12 cellular contexts compared by ENCODE assay signal in genomic region chr4:140078366-140078765, GRCh38.
DNase-seq lines count a peak whose midpoint lies in the region; TF ChIP-seq lines count a peak whose summit lies in the region.
"Had no signal": no experiment of that assay in that cellular context is flagged by ENCODE, and none has a peak within 500 bp of the region (broad histone marks: within the 10 kb centered on the region; RNA-seq: fewer than 3 reads in every experiment).

No MANE protein-coding gene starts in this region.

- intact Hi-C loops in breast epithelium (cut with DNase I; ENCODE audit: low total_unique reads) = no loop called here

- peak; percentile 67 for DNase-seq in COLO829 (ENCODE audit: low spot score)
- peak; percentile 45 for DNase-seq in NCI-H128 (lab: John Stamatoyannopoulos, UW; ENCODE audit: unreplicated experiment)
- DNase-seq in endodermal cell = peak; percentile 86
- no peak for DNase-seq in breast epithelium (ENCODE audit: low spot score in 2 of 2)
- DNase-seq in middle frontal gyrus (ENCODE audit: extremely low spot score, low spot score) = no peak
- DNase-seq in activated gamma-delta T cell treated with Interleukin-2 at 50 U/mL for 16 hours = no peak
- no peak for DNase-seq in stimulated activated CD8-positive, alpha-beta memory T cell treated with anti-CD3 and anti-CD28 coated beads, Interleukin-4, amount 100 ng/mL, for 48 hours
- DNase-seq: activated T-cell treated with anti-CD3 and anti-CD28 coated beads, Interleukin-2, amount 50 U/mL, for 24 hours; COR-L47; mucosa of descending colon; T-cell had no signal

- WGBS in endodermal cell (ENCODE audit: insufficient coverage in 1 of 2, insufficient read length in 1 of 2), 2 experiments = 34 to 36% methylated on average over 2 of the region's 2 CpGs

- H3K36me3 Mint-ChIP-seq in endodermal cell (ENCODE audit: low read depth) (peaks cover 7% of the 10 kb centered on the region), nephron (ENCODE audit: low read depth) (no peaks in the 10 kb centered on the region)
- H3K36me3 Mint-ChIP-seq: T-cell had no signal

- TF ChIP-seq CTCF in endodermal cell (conservative IDR thresholded peaks at IDR 0.05) (no peak), nephron (IDR thresholded peaks at IDR 0.05; ENCODE audit: unreplicated experiment in 3 of 3) (no peak), breast epithelium (IDR thresholded peaks at IDR 0.05) (no peak)

- no peak overlapping the region for H3K9ac ChIP-seq in endodermal cell (ENCODE audit: extremely low read depth, low read length, poor library complexity, severe bottlenecking)

- no peaks in the 10 kb centered on the region for H3K27me3 ChIP-seq in endodermal cell (ENCODE audit: control insufficient read depth, insufficient read depth, low read length, poor library complexity, severe bottlenecking)
- H3K27me3 ChIP-seq in breast epithelium = no peaks in the 10 kb centered on the region

- H3K4me3 ChIP-seq in endodermal cell (ENCODE audit: low read length) (no peak overlapping the region), breast epithelium (no peak overlapping the region)
- H3K4me3 ChIP-seq: mucosa of descending colon had no signal

- H3K36me3 ChIP-seq in endodermal cell (ENCODE audit: control insufficient read depth, insufficient read depth, low read length) (peaks cover 6% of the 10 kb centered on the region), breast epithelium (no peaks in the 10 kb centered on the region)

- TF ChIP-seq POLR2A in breast epithelium (IDR thresholded peaks at IDR 0.05) = no peak

- H3K27me3 Mint-ChIP-seq in endodermal cell (ENCODE audit: insufficient read depth) (no peaks in the 10 kb centered on the region), nephron (ENCODE audit: low read depth) (no peaks in the 10 kb centered on the region)
- H3K27me3 Mint-ChIP-seq: T-cell had no signal

- H3K9me3 ChIP-seq in endodermal cell (ENCODE audit: control insufficient read depth, low read length) = no peaks in the 10 kb centered on the region
- no peaks in the 10 kb centered on the region for H3K9me3 ChIP-seq in breast epithelium
- H3K9me3 ChIP-seq: mucosa of descending colon had no signal

- H3K4me3 Mint-ChIP-seq in endodermal cell (peak overlapping the region; percentile 13), nephron (peak overlapping the region; percentile 31 to 58 (median 34))
- H3K4me3 Mint-ChIP-seq: activated T-cell treated with anti-CD3 and anti-CD28 coated beads, Interleukin-2, amount 50 U/mL, for 24 hours; T-cell had no signal

- H3K27ac ChIP-seq in endodermal cell (ENCODE audit: low read depth, low read length) (peak overlapping the region; percentile 44), breast epithelium (peak overlapping the region in 1 of 2 donors; percentile 17)

- H3K9me3 Mint-ChIP-seq in endodermal cell (no peaks in the 10 kb centered on the region), nephron (no peaks in the 10 kb centered on the region)
- H3K9me3 Mint-ChIP-seq: activated T-cell treated with anti-CD3 and anti-CD28 coated beads, Interleukin-2, amount 50 U/mL, for 24 hours; T-cell had no signal

- H3K4me1 Mint-ChIP-seq in endodermal cell (peaks cover 49% of the 10 kb centered on the region), nephron (peaks cover 42% of the 10 kb centered on the region)

- peak overlapping the region; percentile 89 for H3K27ac Mint-ChIP-seq in endodermal cell
- peak overlapping the region; percentile 88 to 95 (median 91) for H3K27ac Mint-ChIP-seq in nephron
- H3K27ac Mint-ChIP-seq: activated T-cell treated with anti-CD3 and anti-CD28 coated beads, Interleukin-2, amount 50 U/mL, for 24 hours; T-cell had no signal

- H3K4me1 ChIP-seq in endodermal cell (ENCODE audit: control insufficient read depth, insufficient read depth, low read length) (peaks cover 9% of the 10 kb centered on the region), breast epithelium (no peaks in the 10 kb centered on the region)

Comparison
In these comparisons a context has a peak if more than half of its experiments do, and no peak if none do; other contexts are left out.
1. DNase-seq: peak in COLO829 (single experiment), NCI-H128 (single experiment) and endodermal cell (single experiment); none in breast epithelium (0 of 2), middle frontal gyrus (single experiment), activated gamma-delta T cell treated with Interleukin-2 at 50 U/mL for 16 hours (single experiment) and stimulated activated CD8-positive, alpha-beta memory T cell treated with anti-CD3 and anti-CD28 coated beads, Interleukin-4, amount 100 ng/mL, for 48 hours (single experiment).